16 cellular contexts compared by ENCODE assay signal in the genomic region with DNA sequence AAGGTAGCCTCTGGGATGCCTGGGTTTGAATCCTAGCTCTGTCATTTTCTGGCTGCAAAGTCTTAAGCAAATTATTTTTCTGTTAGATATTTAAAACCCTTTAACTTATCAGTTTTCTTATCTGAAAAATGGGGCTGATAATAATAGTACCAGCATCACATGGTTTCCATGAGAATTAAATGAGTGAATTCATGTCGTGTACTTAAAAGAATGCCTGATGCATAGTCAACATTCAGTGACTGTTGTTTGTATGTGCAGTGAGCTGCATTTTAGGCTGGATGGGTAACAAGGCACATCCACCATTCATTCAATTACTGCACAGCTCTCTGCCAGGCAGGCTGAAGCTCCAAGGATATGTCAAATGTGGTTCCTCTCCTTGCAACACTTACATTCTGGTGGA.
DNase-seq lines count a peak whose midpoint lies in the region; ATAC-seq and TF ChIP-seq lines count a peak whose summit lies in the region.
"Had no signal": no experiment of that assay in that cellular context is flagged by ENCODE, and none has a peak within 500 bp of the region (broad histone marks: within the 10 kb centered on the region; RNA-seq: fewer than 3 reads in every experiment).

No MANE protein-coding gene starts in this region.

- ATAC-seq in natural killer cell treated with Interleukin-12 subunit alpha and Interleukin-12 subunit beta and Interleukin-15 and Interleukin-18, amount 100 ng/mL, for 72 hours = no peak
- no peak for ATAC-seq in natural killer cell
- no peak for ATAC-seq in GM19463 (IDR thresholded peaks at IDR 0.05; ENCODE audit: unreplicated experiment)
- ATAC-seq in activated naive CD8-positive, alpha-beta T cell treated with anti-CD3 and anti-CD28 coated beads, Interleukin-2, amount 50 U/mL, for 24 hours = no peak
- ATAC-seq: HCT116 had no signal

- peaks cover 3% of the 10 kb centered on the region for H3K9me3 Mint-ChIP-seq in natural killer cell treated with Interleukin-12 subunit alpha and Interleukin-12 subunit beta and Interleukin-15 and Interleukin-18, amount 100 ng/mL, for 72 hours
- H3K9me3 Mint-ChIP-seq in natural killer cell = peaks cover 0 to 3% of the 10 kb centered on the region in 2 donors
- peaks cover 0 to 5% (median 0%) of the 10 kb centered on the region in 6 donors for H3K9me3 Mint-ChIP-seq in immature natural killer cell
- H3K9me3 Mint-ChIP-seq in activated naive CD8-positive, alpha-beta T cell treated with anti-CD3 and anti-CD28 coated beads, Interleukin-2, amount 50 U/mL, for 24 hours = no peaks in the 10 kb centered on the region

- intact Hi-C loops in natural killer cell (cut with micrococcal nuclease) = no loop called here

- H3K36me3 Mint-ChIP-seq in natural killer cell treated with Interleukin-12 subunit alpha and Interleukin-12 subunit beta and Interleukin-15 and Interleukin-18, amount 100 ng/mL, for 72 hours = peaks cover 7% of the 10 kb centered on the region
- H3K36me3 Mint-ChIP-seq in natural killer cell (peaks cover 8% of the 10 kb centered on the region), immature natural killer cell (peaks cover 5 to 11% (median 10%) of the 10 kb centered on the region in 3 donors)
- no peaks in the 10 kb centered on the region for H3K36me3 Mint-ChIP-seq in activated naive CD8-positive, alpha-beta T cell treated with anti-CD3 and anti-CD28 coated beads, Interleukin-2, amount 50 U/mL, for 24 hours (ENCODE audit: low read depth)

- H3K27ac Mint-ChIP-seq in natural killer cell treated with Interleukin-12 subunit alpha and Interleukin-12 subunit beta and Interleukin-15 and Interleukin-18, amount 100 ng/mL, for 72 hours = peak overlapping the region; percentile 3 to 68
- H3K27ac Mint-ChIP-seq in natural killer cell = peak overlapping the region in 1 of 2 donors; percentile 68
- H3K27ac Mint-ChIP-seq in immature natural killer cell = peak overlapping the region in 4 of 6 donors; percentile 34 to 79 (median 57)
- no peak overlapping the region for H3K27ac Mint-ChIP-seq in activated naive CD8-positive, alpha-beta T cell treated with anti-CD3 and anti-CD28 coated beads, Interleukin-2, amount 50 U/mL, for 24 hours
- H3K27ac Mint-ChIP-seq: B cell, HFFc6 had no signal

- no peak for TF ChIP-seq CTCF in natural killer cell (IDR thresholded peaks at IDR 0.05)

- H3K4me1 Mint-ChIP-seq in natural killer cell treated with Interleukin-12 subunit alpha and Interleukin-12 subunit beta and Interleukin-15 and Interleukin-18, amount 100 ng/mL, for 72 hours (ENCODE audit: low read depth in 2 of 2) = peaks cover 65 to 76% of the 10 kb centered on the region in 2 donors
- H3K4me1 Mint-ChIP-seq in natural killer cell (peaks cover 63 to 74% of the 10 kb centered on the region in 2 donors), immature natural killer cell (peaks cover 64 to 89% of the 10 kb centered on the region in 2 donors)
- peaks cover 38% of the 10 kb centered on the region for H3K4me1 Mint-ChIP-seq in activated naive CD8-positive, alpha-beta T cell treated with anti-CD3 and anti-CD28 coated beads, Interleukin-2, amount 50 U/mL, for 24 hours
- H3K4me1 Mint-ChIP-seq: B cell had no signal

- no peaks in the 10 kb centered on the region for H3K27me3 Mint-ChIP-seq in natural killer cell treated with Interleukin-12 subunit alpha and Interleukin-12 subunit beta and Interleukin-15 and Interleukin-18, amount 100 ng/mL, for 72 hours
- no peaks in the 10 kb centered on the region for H3K27me3 Mint-ChIP-seq in natural killer cell (ENCODE audit: low read depth in 2 of 2)
- H3K27me3 Mint-ChIP-seq in immature natural killer cell (ENCODE audit: low read depth in 3 of 3) = peaks cover 4 to 10% (median 7%) of the 10 kb centered on the region in 3 donors
- no peaks in the 10 kb centered on the region for H3K27me3 Mint-ChIP-seq in activated naive CD8-positive, alpha-beta T cell treated with anti-CD3 and anti-CD28 coated beads, Interleukin-2, amount 50 U/mL, for 24 hours
- H3K27me3 Mint-ChIP-seq: B cell; CD8-positive, alpha-beta memory T cell had no signal

- peak overlapping the region; percentile 14 for H3K27ac ChIP-seq in caudate nucleus (ENCODE audit: low read depth, low read length)
- H3K27ac ChIP-seq: BLaER1 treated with 17β-estradiol and CSF1 and Interleukin-3, amounts not matched to agents 10 nM and 100 nM had no signal

- H3K4me3 Mint-ChIP-seq in natural killer cell treated with Interleukin-12 subunit alpha and Interleukin-12 subunit beta and Interleukin-15 and Interleukin-18, amount 100 ng/mL, for 72 hours = no peak overlapping the region
- H3K4me3 Mint-ChIP-seq in natural killer cell = no peak overlapping the region
- H3K4me3 Mint-ChIP-seq in immature natural killer cell = no peak overlapping the region
- no peak overlapping the region for H3K4me3 Mint-ChIP-seq in activated naive CD8-positive, alpha-beta T cell treated with anti-CD3 and anti-CD28 coated beads, Interleukin-2, amount 50 U/mL, for 24 hours
- H3K4me3 Mint-ChIP-seq: B cell; CD8-positive, alpha-beta memory T cell; HFFc6 had no signal

- DNase-seq in natural killer cell treated with Interleukin-12 subunit alpha and Interleukin-12 subunit beta and Interleukin-15 and Interleukin-18, amount 100 ng/mL, for 72 hours (ENCODE audit: low spot score) = no peak
- DNase-seq in natural killer cell (no peak), caudate nucleus (lab: John Stamatoyannopoulos, UW) (no peak), immature natural killer cell (no peak)
- DNase-seq in activated naive CD8-positive, alpha-beta T cell treated with anti-CD3 and anti-CD28 coated beads, Interleukin-2, amount 50 U/mL, for 24 hours = no peak
- DNase-seq: CD8-positive, alpha-beta memory T cell; COR-L47; DMS 273 treated with DMSO at 0.1 percent for 48 hours; GOT3; H7; HFFc6; IMR-90 had no signal
